ENCODE assay signal across 8 cellular contexts in genomic region chr14:100376751-100377171, GRCh38. TPM values are rescaled to one million over a fixed set of nuclear protein-coding genes. Genes with fewer than 3 reads are reported as not detected.
A peak's percentile ranks its signal among the peaks of the same experiment; 100 is the strongest.
DNase-seq lines count a peak whose midpoint lies in the region; ATAC-seq, FAIRE-seq and TF ChIP-seq lines count a peak whose summit lies in the region.

No MANE protein-coding gene starts in this region.

- no peak for TF ChIP-seq POLR2A in GM12892 (IDR thresholded peaks at IDR 0.05; ENCODE audit: low read depth, low read length)

- H3K4me3 ChIP-seq in endodermal cell (ENCODE audit: low read length) = peak overlapping the region; percentile 98
- peak overlapping the region; percentile 91 to 92 for H3K4me3 ChIP-seq in neutrophil (ENCODE audit: low read depth in 1 of 2, low read length in 1 of 2)

- peak overlapping the region; percentile 90 for H3K4me3 Mint-ChIP-seq in endodermal cell

- TF ChIP-seq CTCF in endodermal cell (conservative IDR thresholded peaks at IDR 0.05) = peak; percentile 58
- TF ChIP-seq CTCF in neutrophil (IDR thresholded peaks at IDR 0.05) = no peak

- H3K4me1 Mint-ChIP-seq in endodermal cell = peaks cover 54% of the 10 kb centered on the region

- no peak for FAIRE-seq in RCC 7860 (lab: Jason Lieb, UNC)
- FAIRE-seq in GM12892 (lab: Jason Lieb, UNC) = no peak

- ATAC-seq in HG02852 (IDR thresholded peaks at IDR 0.05; ENCODE audit: unreplicated experiment) = no peak
- no peak for ATAC-seq in GM19463 (IDR thresholded peaks at IDR 0.05; ENCODE audit: unreplicated experiment)

- peaks cover under 1% of the 10 kb centered on the region for H3K36me3 Mint-ChIP-seq in endodermal cell (ENCODE audit: low read depth)

- H3K9me3 Mint-ChIP-seq in endodermal cell = no peaks in the 10 kb centered on the region

- DNase-seq in DMS 273 (lab: John Stamatoyannopoulos, UW; ENCODE audit: unreplicated experiment) = peak; percentile 50
- no peak for DNase-seq in DMS 273 treated with DMSO at 0.1 percent for 48 hours (lab: John Stamatoyannopoulos, UW)
- DNase-seq in RCC 7860 (ENCODE audit: low spot score) = peak; percentile 17
- peak; percentile 76 for DNase-seq in endodermal cell
- no peak for DNase-seq in GM12892 (ENCODE audit: insufficient read length)

- H3K9me3 ChIP-seq in endodermal cell (ENCODE audit: control insufficient read depth, low read length) = no peaks in the 10 kb centered on the region
- H3K9me3 ChIP-seq in neutrophil = no peaks in the 10 kb centered on the region

- WGBS in endodermal cell (ENCODE audit: insufficient coverage in 1 of 2, insufficient read length in 1 of 2), 2 experiments = 9 to 30% methylated on average over 4 to 6 of the region's 7 CpGs

- peak overlapping the region; percentile 79 for H3K27ac Mint-ChIP-seq in endodermal cell

- H3K27me3 Mint-ChIP-seq in endodermal cell (ENCODE audit: insufficient read depth) = no peaks in the 10 kb centered on the region

- H3K27me3 ChIP-seq in endodermal cell (ENCODE audit: control insufficient read depth, insufficient read depth, low read length, poor library complexity, severe bottlenecking) (no peaks in the 10 kb centered on the region), neutrophil (no peaks in the 10 kb centered on the region)

- H3K4me1 ChIP-seq in endodermal cell (ENCODE audit: control insufficient read depth, insufficient read depth, low read length) (no peaks in the 10 kb centered on the region), neutrophil (ENCODE audit: control insufficient read depth in 1 of 2, insufficient read depth in 1 of 2, low read depth in 1 of 2, low read length in 1 of 2) (peaks cover 57 to 60% of the 10 kb centered on the region in 2 experiments)

- peak overlapping the region; percentile 90 for H3K27ac ChIP-seq in endodermal cell (ENCODE audit: low read depth, low read length)
- H3K27ac ChIP-seq in neutrophil = peak overlapping the region; percentile 97

- H3K9ac ChIP-seq in endodermal cell (ENCODE audit: extremely low read depth, low read length, poor library complexity, severe bottlenecking) = peak overlapping the region; percentile 73

- H3K36me3 ChIP-seq in endodermal cell (ENCODE audit: control insufficient read depth, insufficient read depth, low read length) = peaks cover 29% of the 10 kb centered on the region
- peaks cover 11% of the 10 kb centered on the region for H3K36me3 ChIP-seq in neutrophil

RNA-seq across cellular contexts. Expression of gene WDR25, which starts 0.5 kb away (rescaled TPM):
- 1 to 10 TPM; 5.8 to 8.0 TPM for total RNA-seq in endodermal cell
- 6.9 TPM for polyA plus RNA-seq in endodermal cell (2013, experiment 1 of 2)
- 7.5 TPM for polyA plus RNA-seq in endodermal cell (2013, experiment 2 of 2)
- polyA plus RNA-seq in GM12892 (2012; ENCODE audit: missing spikeins) = 2.6 TPM

RNA-seq across cellular contexts. Expression of gene SLC25A47, which starts 53.6 kb away (rescaled TPM):
- total RNA-seq in endodermal cell = not detected
- polyA plus RNA-seq in endodermal cell (2013, experiment 1 of 2) = not detected
- polyA plus RNA-seq in endodermal cell (2013, experiment 2 of 2) = not detected
- not detected for polyA plus RNA-seq in GM12892 (2012; ENCODE audit: missing spikeins)

Comparison
In these comparisons a context has a peak if more than half of its experiments do, and no peak if none do; other contexts are left out.
1. DNase-seq: peak in DMS 273 (single experiment), RCC 7860 (single experiment) and endodermal cell (single experiment); none in DMS 273 treated with DMSO at 0.1 percent for 48 hours (single experiment) and GM12892 (single experiment).